12 cellular contexts compared by ENCODE assay signal in the genomic region with DNA sequence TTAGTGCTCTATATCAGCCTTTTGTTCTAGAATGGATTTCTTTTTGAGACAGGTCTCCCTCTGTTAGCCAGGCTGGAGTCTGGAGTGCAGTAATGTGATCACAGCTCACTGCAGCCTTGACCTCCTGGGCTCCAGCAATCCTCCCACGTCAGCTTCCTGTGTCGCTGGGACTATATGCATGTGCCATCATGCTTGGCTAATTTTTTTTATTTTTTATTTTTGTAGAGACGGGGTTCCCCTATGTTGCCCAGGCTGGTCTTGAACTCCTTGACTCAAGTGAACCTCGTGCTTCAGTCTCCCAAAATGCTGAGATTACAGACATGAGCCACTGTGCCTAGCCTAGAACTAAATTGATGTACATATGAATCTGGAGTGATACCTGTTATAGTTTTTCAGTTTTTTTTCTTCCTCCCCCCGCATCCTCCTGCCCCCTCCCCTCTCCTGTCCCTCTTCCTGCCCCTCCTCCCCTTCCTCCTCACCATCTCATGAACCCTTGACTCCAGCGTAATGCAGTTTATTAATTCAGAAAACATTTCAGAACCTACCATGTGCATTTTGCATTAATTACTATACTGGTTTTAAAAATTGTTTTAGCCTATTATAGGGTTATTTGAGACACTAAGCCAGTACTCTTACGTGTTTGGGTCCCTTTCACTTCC. TPM values are rescaled to one million over a fixed set of nuclear protein-coding genes. Genes with fewer than 3 reads are reported as not detected.
A peak's percentile ranks its signal among the peaks of the same experiment; 100 is the strongest.
DNase-seq lines count a peak whose midpoint lies in the region; ATAC-seq, FAIRE-seq and TF ChIP-seq lines count a peak whose summit lies in the region.
"Had no signal": no experiment of that assay in that cellular context is flagged by ENCODE, and none has a peak within 500 bp of the region (broad histone marks: within the 10 kb centered on the region; RNA-seq: fewer than 3 reads in every experiment).

No MANE protein-coding gene starts in this region.

- ATAC-seq in GM18508 (IDR thresholded peaks at IDR 0.05; ENCODE audit: insufficient read depth, unreplicated experiment): peak; percentile 40
- peak; percentile 22 for ATAC-seq in GM21576 (IDR thresholded peaks at IDR 0.05; ENCODE audit: unreplicated experiment)
- 0 out of 3 replicates have a peak, but pooled peaks have one; percentile 28 for ATAC-seq in RWPE2 (ENCODE audit: low read depth)
- no peak for ATAC-seq in GM19324 (IDR thresholded peaks at IDR 0.05; ENCODE audit: low FRiP score, unreplicated experiment)
- ATAC-seq: pancreas had no signal

- TF ChIP-seq CTCF in RWPE2 (IDR thresholded peaks at IDR 0.05; ENCODE audit: poor library complexity, severe bottlenecking): no peak
- TF ChIP-seq CTCF in keratinocyte (optimal IDR thresholded peaks at IDR 0.05 in 1 of 3, IDR thresholded peaks at IDR 0.05 in 1 of 3, conservative IDR thresholded peaks at IDR 0.05 in 1 of 3; ENCODE audit: extremely low read depth in 1 of 3, insufficient read depth in 2 of 3, low read length in 3 of 3): no peak
- TF ChIP-seq CTCF in ascending aorta (IDR thresholded peaks at IDR 0.05): no peak

- DNase-seq in RWPE2 (ENCODE audit: low spot score): no peak
- no peak for DNase-seq in keratinocyte (ENCODE audit: low read depth, low spot score)
- DNase-seq in NCI-H2171 treated with DMSO at 0.1 percent for 48 hours (lab: John Stamatoyannopoulos, UW): no peak
- DNase-seq in GDM1 (lab: John Stamatoyannopoulos, UW): no peak
- DNase-seq in ascending aorta (ENCODE audit: low spot score in 2 of 2): no peak
- DNase-seq: amygdala, NCI-H1694 treated with DMSO at 0.1 percent for 48 hours, pancreas had no signal

- FAIRE-seq in keratinocyte (lab: Jason Lieb, UNC): no peak
- FAIRE-seq: G401.6, pancreas had no signal

- peaks cover 3% of the 10 kb centered on the region for H3K79me2 ChIP-seq in keratinocyte (ENCODE audit: control insufficient read depth, insufficient read depth, low read length)

- no peaks in the 10 kb centered on the region for H3K27me3 ChIP-seq in RWPE2 (ENCODE audit: insufficient read depth, poor library complexity, severe bottlenecking)
- H3K27me3 ChIP-seq in keratinocyte (ENCODE audit: control insufficient read depth, extremely low read depth, insufficient read depth, low read length): no peaks in the 10 kb centered on the region
- H3K27me3 ChIP-seq in ascending aorta: no peaks in the 10 kb centered on the region
- H3K27me3 ChIP-seq: pancreas had no signal

- no peak overlapping the region for H3K4me2 ChIP-seq in keratinocyte (ENCODE audit: control insufficient read depth, extremely low read depth, insufficient read depth, low read depth, low read length)

- H4K20me1 ChIP-seq in keratinocyte (ENCODE audit: control insufficient read depth, extremely low read depth, insufficient read depth, low read length): no peaks in the 10 kb centered on the region

- no peaks in the 10 kb centered on the region for H3K9me3 ChIP-seq in RWPE2 (ENCODE audit: severe bottlenecking)
- no peaks in the 10 kb centered on the region for H3K9me3 ChIP-seq in keratinocyte (ENCODE audit: control insufficient read depth, low read depth, low read length)
- H3K9me3 ChIP-seq in ascending aorta: no peaks in the 10 kb centered on the region
- H3K9me3 ChIP-seq: pancreas had no signal

- H3K9ac ChIP-seq in keratinocyte (ENCODE audit: control insufficient read depth, extremely low read depth, insufficient read depth, low read length): no peak overlapping the region

- no peaks in the 10 kb centered on the region for H3K9me1 ChIP-seq in keratinocyte (ENCODE audit: control insufficient read depth, extremely low read depth, insufficient read depth, low read length)

- peaks cover 4% of the 10 kb centered on the region; the same call in 1 of the 2 replicates for H3K36me3 ChIP-seq in RWPE2 (ENCODE audit: low read depth)
- H3K36me3 ChIP-seq in keratinocyte (ENCODE audit: control insufficient read depth in 2 of 2, extremely low read depth in 1 of 2, insufficient read depth in 2 of 2, low read length in 2 of 2): no peaks in the 10 kb centered on the region
- H3K36me3 ChIP-seq in ascending aorta: no peaks in the 10 kb centered on the region
- H3K36me3 ChIP-seq: pancreas had no signal

- dilution Hi-C loops in keratinocyte (cut with MboI; ENCODE audit: extremely low pct_ligation_motif_present, low sequenced_read_pairs): no loop called here

- intact Hi-C loops in ascending aorta (cut with DNase I): no loop called here

- no peak overlapping the region for H2AFZ ChIP-seq in keratinocyte (ENCODE audit: control insufficient read depth, low read length)

- H3K27ac ChIP-seq in RWPE2 (ENCODE audit: poor library complexity, severe bottlenecking) (peak overlapping the region; percentile 2), keratinocyte (ENCODE audit: control insufficient read depth, insufficient read depth, low read length) (peak overlapping the region; percentile 15), ascending aorta (no peak overlapping the region)
- H3K27ac ChIP-seq: pancreas had no signal

- peaks cover 33% of the 10 kb centered on the region for H3K4me1 ChIP-seq in RWPE2 (ENCODE audit: insufficient read depth, poor library complexity, severe bottlenecking)
- peaks cover 31% of the 10 kb centered on the region for H3K4me1 ChIP-seq in keratinocyte (ENCODE audit: control insufficient read depth, extremely low read depth, insufficient read depth, low read length)
- H3K4me1 ChIP-seq in ascending aorta: peaks cover 4 to 12% of the 10 kb centered on the region in 2 donors

- no peak overlapping the region for H3K4me3 ChIP-seq in RWPE2 (ENCODE audit: severe bottlenecking)
- no peak overlapping the region for H3K4me3 ChIP-seq in keratinocyte (ENCODE audit: control insufficient read depth in 2 of 3, extremely low read depth in 1 of 3, insufficient read depth in 2 of 3, low read depth in 1 of 3, low read length in 3 of 3)
- no peak overlapping the region for H3K4me3 ChIP-seq in ascending aorta
- H3K4me3 ChIP-seq: pancreas had no signal

RNA-seq across cellular contexts. Expression of gene TNFAIP8, which starts 37.4 kb away (rescaled TPM):
- polyA plus RNA-seq in keratinocyte: 12.5 to 20.8 TPM (median 15.6 TPM) in 3 replicates
- 35.7 TPM for polyA plus RNA-seq in keratinocyte (2011; ENCODE audit: low read depth)
- 9.4 and 14.7 TPM in 2 replicates for polyA plus RNA-seq in keratinocyte (2011; cell fraction: cytosol; rRNA removed)
- polyA plus RNA-seq in keratinocyte (2011; cell fraction: nucleus; rRNA removed): 12.1 and 15.3 TPM in 2 replicates
- polyA plus RNA-seq in keratinocyte (2012; ENCODE audit: low replicate concordance): 10.3 and 27.0 TPM in 2 replicates
- 0.23 to 15.2 TPM (median 7.0 TPM) in 3 replicates for polyA minus RNA-seq in keratinocyte
- polyA minus RNA-seq in keratinocyte (2011; cell fraction: cytosol; rRNA and poly(A)+ RNA removed): 9.6 TPM
- polyA minus RNA-seq in keratinocyte (2011; cell fraction: nucleus; rRNA and poly(A)+ RNA removed): 7.2 and 13.7 TPM in 2 replicates
- total RNA-seq in ascending aorta: 3.5 TPM

Comparison
In these comparisons a context has a peak if more than half of its experiments do, and no peak if none do; other contexts are left out.
1. H3K27ac ChIP-seq: peak in RWPE2 (single experiment) and keratinocyte (single experiment); none in ascending aorta (0 of 2).